Comparison of ENCODE assay signal across 1 cellular context in genomic region chr12:94779520-94779919, GRCh38.
TF ChIP-seq lines count a peak whose summit lies in the region.

No MANE protein-coding gene starts in this region.

TF ChIP-seq in SK-N-SH, 30 proteins besides CTCF, POLR2A, EP300 and RAD21 (continued from another document):
- TF ChIP-seq PBX3 (IDR thresholded peaks at IDR 0.05) = peak; percentile 74
- no peak for TF ChIP-seq RCOR1 (IDR thresholded peaks at IDR 0.05; ENCODE audit: low read length)
- peak; percentile 51; the same call in 1 of the 2 replicates for TF ChIP-seq NFIC (IDR thresholded peaks at IDR 0.05; ENCODE audit: borderline replicate concordance)
- TF ChIP-seq JUND (IDR thresholded peaks at IDR 0.05) = peak; percentile 41; the same call in 1 of the 2 replicates
